Comparison of ENCODE assay signal across 8 cellular contexts in the genomic region with DNA sequence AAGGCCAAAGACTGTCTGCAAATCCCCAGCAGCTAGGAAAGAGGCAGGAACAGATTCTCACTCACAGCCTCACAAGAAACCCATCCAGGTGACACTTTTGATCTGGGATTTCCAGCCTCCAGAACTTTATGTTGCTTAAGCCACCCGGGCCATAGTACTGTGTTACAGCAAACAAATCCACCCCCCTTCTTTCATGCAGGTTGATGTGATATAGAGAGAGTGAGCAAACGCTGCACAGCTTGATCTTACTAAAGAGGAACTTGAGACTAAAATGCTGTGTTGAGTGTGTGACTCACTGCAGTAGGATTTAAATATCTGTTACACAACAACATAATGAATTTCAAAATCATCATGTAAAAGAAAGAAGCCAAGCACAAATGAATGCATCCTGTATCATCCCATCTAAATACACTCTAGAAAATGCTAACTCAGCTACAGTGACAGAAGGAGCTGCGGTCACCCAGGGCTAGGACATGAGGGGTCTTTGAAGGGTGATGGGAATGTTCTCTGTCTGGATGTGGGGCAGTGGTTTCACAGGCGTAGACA. TPM values are rescaled to one million over a fixed set of nuclear protein-coding genes. Genes with fewer than 3 reads are reported as not detected.
DNase-seq lines count a peak whose midpoint lies in the region; ATAC-seq and TF ChIP-seq lines count a peak whose summit lies in the region.

No MANE protein-coding gene starts in this region.

- peak; percentile 63 to 75 for ATAC-seq in activated CD4-positive, CD25-positive, alpha-beta regulatory T cell treated with anti-CD3 and anti-CD28 coated beads, Interleukin-2, amount 50 U/mL, for 24 hours
- peak; percentile 89 to 93 for ATAC-seq in lower lobe of right lung
- no peak for ATAC-seq in HG02970 (IDR thresholded peaks at IDR 0.05; ENCODE audit: low FRiP score, unreplicated experiment)

- DNase-seq in activated CD4-positive, CD25-positive, alpha-beta regulatory T cell treated with anti-CD3 and anti-CD28 coated beads, Interleukin-2, amount 50 U/mL, for 72 hours, result no peak
- peak; percentile 41 for DNase-seq in HS-5 (ENCODE audit: low read depth)
- DNase-seq in amniotic stem cell (lab: John Stamatoyannopoulos, UW), result peak; percentile 58
- no peak for DNase-seq in lower lobe of right lung
- DNase-seq in HEK293T (ENCODE audit: extremely low spot score), result no peak
- no peak for DNase-seq in mesendoderm

- no peak overlapping the region for H4K8ac ChIP-seq in mesendoderm (ENCODE audit: low read depth, low read length)

- no peak overlapping the region for H3K9ac ChIP-seq in mesendoderm (ENCODE audit: low read length)

- no peak overlapping the region for H4K5ac ChIP-seq in mesendoderm (ENCODE audit: low read length)

- no peaks in the 10 kb centered on the region for H3K79me2 ChIP-seq in mesendoderm (ENCODE audit: control insufficient read depth, insufficient read depth, low read length)

- H3K9me3 ChIP-seq in lower lobe of right lung, result no peaks in the 10 kb centered on the region

- H3K27ac ChIP-seq in lower lobe of right lung (peak overlapping the region; percentile 20), mesendoderm (ENCODE audit: low read depth, low read length) (no peak overlapping the region)

- no peak overlapping the region for H2BK15ac ChIP-seq in mesendoderm (replicated peaks; ENCODE audit: low read depth)

- CTCF ChIA-PET in HEK293T (lab: Yijun Ruan, JAX), result no interaction called here

- H2AK5ac ChIP-seq in mesendoderm (ENCODE audit: low read length), result no peak overlapping the region

- peaks cover 5% of the 10 kb centered on the region for H3K36me3 ChIP-seq in lower lobe of right lung
- H3K36me3 ChIP-seq in mesendoderm (ENCODE audit: control insufficient read depth, insufficient read depth, low read length), result no peaks in the 10 kb centered on the region

- H2BK5ac ChIP-seq in mesendoderm (ENCODE audit: low read length), result no peak overlapping the region

- no peaks in the 10 kb centered on the region for H3K79me1 ChIP-seq in mesendoderm (ENCODE audit: low read length)

- no peak overlapping the region for H3K4ac ChIP-seq in mesendoderm (ENCODE audit: low read depth, low read length)

- POLR2A ChIA-PET in HEK293T (lab: Yijun Ruan, JAX), result no interaction called here

- no peak overlapping the region for H3K18ac ChIP-seq in mesendoderm (ENCODE audit: low read length)

- TF ChIP-seq CTCF in lower lobe of right lung (IDR thresholded peaks at IDR 0.05), result no peak

- H3K56ac ChIP-seq in mesendoderm (ENCODE audit: low read length), result no peak overlapping the region

- H3K27me3 ChIP-seq in lower lobe of right lung (ENCODE audit: low read depth) (no peaks in the 10 kb centered on the region), mesendoderm (ENCODE audit: insufficient read depth, low read length, poor library complexity) (no peaks in the 10 kb centered on the region)

- H3K4me1 ChIP-seq in lower lobe of right lung, result peaks cover 12% of the 10 kb centered on the region
- H3K4me1 ChIP-seq in mesendoderm (ENCODE audit: control insufficient read depth, low read depth, low read length), result peaks cover 2% of the 10 kb centered on the region

- H2BK120ac ChIP-seq in mesendoderm (ENCODE audit: low read depth, low read length), result no peak overlapping the region

- H3K4me3 ChIP-seq in lower lobe of right lung (no peak overlapping the region), mesendoderm (ENCODE audit: low read length) (no peak overlapping the region)

- WGBS in mesendoderm (ENCODE audit: extremely low coverage, insufficient coverage, low lambda C conversion rate), result no CpG with 5 or more reads among the region's 4 CpGs

- intact Hi-C loops in lower lobe of right lung (cut with DNase I), result no loop called here

- no peak overlapping the region for H3K23ac ChIP-seq in mesendoderm (ENCODE audit: low read length)

- no peak overlapping the region for H3K4me2 ChIP-seq in mesendoderm (ENCODE audit: low read length)

TF ChIP-seq in HEK293T, 16 proteins besides CTCF, POLR2A, EP300 and RAD21:
- no peak for TF ChIP-seq FOXM1 (IDR thresholded peaks at IDR 0.05; ENCODE audit: borderline replicate concordance)
- no peak for TF ChIP-seq TARDBP (IDR thresholded peaks at IDR 0.05)
- TF ChIP-seq FOXK2 (IDR thresholded peaks at IDR 0.05), result no peak
- TF ChIP-seq CTBP1 (IDR thresholded peaks at IDR 0.05; ENCODE audit: borderline replicate concordance), result no peak
- TF ChIP-seq ARNT (IDR thresholded peaks at IDR 0.05), result no peak
- TF ChIP-seq LEF1 (IDR thresholded peaks at IDR 0.05; ENCODE audit: borderline replicate concordance), result no peak
- TF ChIP-seq ELF4 (IDR thresholded peaks at IDR 0.05), result no peak
- no peak for TF ChIP-seq SUZ12 (IDR thresholded peaks at IDR 0.05)
- no peak for TF ChIP-seq PKNOX1 (IDR thresholded peaks at IDR 0.05)
- no peak for TF ChIP-seq NFRKB (IDR thresholded peaks at IDR 0.05)
TF ChIP-seq in HEK293T: peak in this region for 0.

RNA-seq across cellular contexts. Expression of gene RCBTB2, which starts 32.2 kb away (rescaled TPM):
- 20.1 TPM for total RNA-seq in lower lobe of right lung
- polyA plus RNA-seq in mesendoderm (2013, experiment 1 of 2), result 8.9 TPM
- polyA plus RNA-seq in mesendoderm (2013, experiment 2 of 2), result 9.0 TPM

Comparison
In these comparisons a context has a peak if more than half of its experiments do, and no peak if none do; other contexts are left out.
1. DNase-seq: peak in HS-5 (single experiment) and amniotic stem cell (single experiment); none in activated CD4-positive, CD25-positive, alpha-beta regulatory T cell treated with anti-CD3 and anti-CD28 coated beads, Interleukin-2, amount 50 U/mL, for 72 hours (single experiment), lower lobe of right lung (single experiment), HEK293T (single experiment) and mesendoderm (single experiment).